Comparison of ENCODE assay signal across 21 cellular contexts in the genomic region with DNA sequence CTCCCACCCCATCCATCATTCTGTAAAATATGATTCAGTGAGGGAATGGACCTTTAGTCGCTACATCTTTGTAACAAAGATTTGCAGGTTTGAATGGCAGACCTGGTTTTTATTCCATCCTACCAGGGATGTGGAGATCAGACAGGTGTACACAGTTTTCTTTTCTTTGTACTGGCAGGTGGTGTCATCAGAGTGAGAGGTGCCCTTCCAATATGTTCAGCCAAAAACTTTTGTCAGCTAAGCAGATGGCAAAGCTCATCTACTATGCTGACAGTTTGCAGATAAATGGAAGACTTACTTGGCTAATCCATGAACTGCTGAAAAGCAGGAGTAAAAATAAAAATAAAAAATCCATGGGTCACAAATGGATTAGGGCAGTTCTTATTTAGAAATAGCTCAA.
DNase-seq lines count a peak whose midpoint lies in the region; ATAC-seq lines count a peak whose summit lies in the region.
"Had no signal": no experiment of that assay in that cellular context is flagged by ENCODE, and none has a peak within 500 bp of the region (broad histone marks: within the 10 kb centered on the region; RNA-seq: fewer than 3 reads in every experiment).

No MANE protein-coding gene starts in this region.

- no peak for ATAC-seq in GM21515 (IDR thresholded peaks at IDR 0.05; ENCODE audit: unreplicated experiment)
- ATAC-seq: activated CD8-positive, alpha-beta memory T cell treated with anti-CD3 and anti-CD28 coated beads, Interleukin-2, amount 10 ng/mL, durations not matched to agents 7 days and 5 days; activated T-cell treated with anti-CD3 and anti-CD28 coated beads, Interleukin-2, amount 50 U/mL, for 72 hours; gastroesophageal sphincter; left lobe of liver; sciatic nerve; stimulated activated naive B cell treated with anti-CD40 and anti-IgM and Interleukin-4, amounts not matched to agents 10 μg/mL and 1 μg/mL and 100 μg/mL, for 72 hours had no signal

- DNase-seq in DMS 273 treated with DMSO at 0.1 percent for 48 hours (lab: John Stamatoyannopoulos, UW) (peak; percentile 35), NCI-H1930 (lab: John Stamatoyannopoulos, UW) (peak; percentile 51 to 57), NCI-H510A treated with DMSO at 0.1 percent for 48 hours (lab: John Stamatoyannopoulos, UW) (peak; percentile 81), SHP77 (lab: John Stamatoyannopoulos, UW) (peak; percentile 32 to 47), middle frontal gyrus (ENCODE audit: extremely low spot score, low spot score) (no peak), NCI-H774 (lab: John Stamatoyannopoulos, UW) (no peak), OCI-M1 (lab: John Stamatoyannopoulos, UW) (no peak)
- DNase-seq: activated CD4-positive, alpha-beta T cell treated with anti-CD3 and anti-CD28 coated beads, Interleukin-2, amount 50 U/mL, for 1 hour; activated CD8-positive, alpha-beta memory T cell treated with anti-CD3 and anti-CD28 coated beads, Interleukin-2, amount 10 ng/mL, durations not matched to agents 7 days and 5 days; activated naive CD4-positive, alpha-beta T cell; activated T-cell treated with anti-CD3 and anti-CD28 coated beads, Interleukin-2, amount 50 U/mL, for 72 hours; Caco-2; H9; NCI-H1436 treated with DMSO at 0.1 percent for 48 hours; posterior cingulate gyrus; stimulated activated naive B cell treated with anti-CD40 and anti-IgM and Interleukin-4, amounts not matched to agents 10 μg/mL and 1 μg/mL and 100 μg/mL, for 72 hours; T-helper 9 cell had no signal

Comparison
In these comparisons a context has a peak if more than half of its experiments do, and no peak if none do; other contexts are left out.
1. DNase-seq: peak in DMS 273 treated with DMSO at 0.1 percent for 48 hours (single experiment), NCI-H1930 (2 of 2), NCI-H510A treated with DMSO at 0.1 percent for 48 hours (single experiment) and SHP77 (2 of 2); none in middle frontal gyrus (single experiment), NCI-H774 (single experiment) and OCI-M1 (single experiment).